Comparison of ENCODE assay signal across 8 cellular contexts in the genomic region with DNA sequence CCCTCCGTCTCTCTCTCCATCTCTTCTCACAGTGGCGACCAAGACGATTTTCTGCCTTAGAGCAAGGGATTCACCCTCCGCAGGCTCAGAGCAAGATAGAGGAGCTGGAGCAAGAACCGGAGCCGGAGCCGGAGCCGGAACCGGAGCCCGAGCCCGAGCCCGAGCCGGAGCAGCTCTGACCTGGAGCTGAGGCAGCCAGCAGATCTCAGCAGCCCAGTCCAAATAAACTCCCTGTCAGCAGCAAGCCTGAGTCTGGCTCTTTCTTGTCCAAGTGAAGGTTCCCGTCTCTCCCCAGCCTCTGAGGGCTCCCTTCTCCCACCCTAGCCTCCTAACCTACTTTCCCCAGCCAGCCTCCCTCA. TPM values are rescaled to one million over a fixed set of nuclear protein-coding genes. Genes with fewer than 3 reads are reported as not detected.
DNase-seq lines count a peak whose midpoint lies in the region; ATAC-seq and TF ChIP-seq lines count a peak whose summit lies in the region.

No MANE protein-coding gene starts in this region.

- no peak overlapping the region for H2BK15ac ChIP-seq in mesenchymal stem cell (ENCODE audit: low read depth, poor library complexity, severe bottlenecking)

- intact Hi-C loops in aorta (cut with DNase I): loop anchor here (2.0 to 10.0 kb wide), 4 partner anchors 25 to 163 kb away; partner anchors contain the start of gene MLF2 (in 1 of the 2)

- peak overlapping the region; percentile 93 for H3K4me2 ChIP-seq in mesenchymal stem cell (ENCODE audit: low read length, poor library complexity, severe bottlenecking)

- no peak overlapping the region for H2AK5ac ChIP-seq in mesenchymal stem cell (ENCODE audit: low read length, severe bottlenecking)

- H3K23ac ChIP-seq in mesenchymal stem cell (ENCODE audit: low read length in 2 of 2): no peak overlapping the region

- no peak for TF ChIP-seq CTCF in GM10266 (IDR thresholded peaks at IDR 0.05; ENCODE audit: control insufficient read depth, insufficient read depth, low read depth, missing control alignments)

- H3K4me1 ChIP-seq in mesenchymal stem cell (ENCODE audit: control insufficient read depth, insufficient read depth, low read depth, low read length): peaks cover 19% of the 10 kb centered on the region
- no peaks in the 10 kb centered on the region for H3K4me1 ChIP-seq in aorta (ENCODE audit: control insufficient read depth in 1 of 2, insufficient read depth in 2 of 2, low read length in 2 of 2)

- peak overlapping the region; percentile 17 for H3K27ac ChIP-seq in mesenchymal stem cell (ENCODE audit: low read length, poor library complexity, severe bottlenecking)
- H3K27ac ChIP-seq in aorta (ENCODE audit: low read depth in 1 of 2, low read length in 2 of 2): peak overlapping the region in 1 of 2 donors; percentile 2

- H4K8ac ChIP-seq in mesenchymal stem cell (ENCODE audit: low read length): peak overlapping the region; percentile 12

- H3K14ac ChIP-seq in mesenchymal stem cell (ENCODE audit: low read length in 2 of 2): no peak overlapping the region

- WGBS in mesenchymal stem cell: 24% methylated on average over 14 of the region's 14 CpGs
- 4 to 6% methylated on average over 14 of the region's 14 CpGs for WGBS in aorta, 2 donors

- no peak overlapping the region for H2BK5ac ChIP-seq in mesenchymal stem cell (ENCODE audit: low read depth, low read length, poor library complexity, severe bottlenecking)

- H3K27me3 ChIP-seq in mesenchymal stem cell (ENCODE audit: control insufficient read depth in 1 of 2, insufficient read depth in 1 of 2, low read length in 2 of 2) (peaks cover 22 to 29% of the 10 kb centered on the region in 2 experiments), aorta (ENCODE audit: control insufficient read depth in 1 of 2, insufficient read depth in 2 of 2, low read length in 1 of 2) (no peaks in the 10 kb centered on the region)

- peak overlapping the region in 1 of 2 experiments; percentile 78 for H3K4me3 ChIP-seq in mesenchymal stem cell (ENCODE audit: insufficient read depth in 1 of 2, low read depth in 1 of 2, low read length in 2 of 2)
- no peak overlapping the region for H3K4me3 ChIP-seq in aorta (ENCODE audit: low read length in 2 of 2)

- H2AFZ ChIP-seq in mesenchymal stem cell (ENCODE audit: low read depth, low read length): no peak overlapping the region

- peak; percentile 48 for DNase-seq in AG20443 (ENCODE audit: low spot score)
- DNase-seq in HuH-7.5 (ENCODE audit: low spot score): peak; percentile 20
- DNase-seq in cerebellar cortex (ENCODE audit: low spot score): peak; percentile 74
- DNase-seq in mesenchymal stem cell: peak; percentile 61
- peak in 1 of 2 donors; percentile 81 for DNase-seq in aorta
- no peak for DNase-seq in GM10266 (ENCODE audit: extremely low spot score)
- DNase-seq in activated gamma-delta T cell (lab: John Stamatoyannopoulos, UW): no peak

- H3K4ac ChIP-seq in mesenchymal stem cell (ENCODE audit: low read depth in 1 of 2, low read length in 2 of 2): peak overlapping the region in 1 of 2 experiments; percentile 65

- no peaks in the 10 kb centered on the region for H3K79me1 ChIP-seq in mesenchymal stem cell (replicated peaks; ENCODE audit: low read length, poor library complexity, severe bottlenecking)

- H4K91ac ChIP-seq in mesenchymal stem cell (ENCODE audit: low read length): no peak overlapping the region

- peak overlapping the region in 1 of 2 experiments; percentile 70 for H2BK12ac ChIP-seq in mesenchymal stem cell (ENCODE audit: low read length in 2 of 2)

- peak; percentile 58 for ATAC-seq in aorta (ENCODE audit: low FRiP score)
- ATAC-seq in GM19324 (IDR thresholded peaks at IDR 0.05; ENCODE audit: low FRiP score, unreplicated experiment): no peak

- peak overlapping the region; percentile 78 for H3K9ac ChIP-seq in mesenchymal stem cell (ENCODE audit: low read length)

- peaks cover 0 to 13% of the 10 kb centered on the region in 2 experiments for H3K36me3 ChIP-seq in mesenchymal stem cell (ENCODE audit: control insufficient read depth in 1 of 2, insufficient read depth in 2 of 2, low read depth in 1 of 2, low read length in 2 of 2)
- no peaks in the 10 kb centered on the region for H3K36me3 ChIP-seq in aorta (ENCODE audit: control insufficient read depth in 1 of 2, insufficient read depth in 2 of 2, low read length in 1 of 2)

- no peaks in the 10 kb centered on the region for H3K9me3 ChIP-seq in mesenchymal stem cell (ENCODE audit: control insufficient read depth, low read length)
- H3K9me3 ChIP-seq in aorta (ENCODE audit: control insufficient read depth, low read length): no peaks in the 10 kb centered on the region

- no peak overlapping the region for H2BK120ac ChIP-seq in mesenchymal stem cell (ENCODE audit: low read depth, low read length)

- H3K18ac ChIP-seq in mesenchymal stem cell (ENCODE audit: low read depth in 1 of 2, low read length in 2 of 2): peak overlapping the region; percentile 11 to 59

RNA-seq across cellular contexts. Expression of gene LAG3, which starts 5.9 kb away (rescaled TPM):
- polyA plus RNA-seq in mesenchymal stem cell (2013, experiment 1 of 2): 0.23 TPM
- 0.23 TPM for polyA plus RNA-seq in mesenchymal stem cell (2013, experiment 2 of 2)
- 1 to 10 TPM; 1.2 to 1.8 TPM for total RNA-seq in aorta
- polyA plus RNA-seq in aorta: 1 to 10 TPM in 1 of 2 donors, under 1 TPM in 1; 0.25 to 2.4 TPM

RNA-seq across cellular contexts. Expression of gene CD4, which starts 11.1 kb away (rescaled TPM):
- polyA plus RNA-seq in mesenchymal stem cell (2013, experiment 1 of 2): 1.8 TPM
- 2.1 TPM for polyA plus RNA-seq in mesenchymal stem cell (2013, experiment 2 of 2)
- total RNA-seq in aorta: 10 to 100 TPM; 20.1 to 40.6 TPM
- 10 to 100 TPM in 1 of 2 donors, 1 to 10 TPM in 1; 2.1 to 14.3 TPM for polyA plus RNA-seq in aorta

RNA-seq across cellular contexts. Expression of gene PTMS, which starts 12.0 kb away (rescaled TPM):
- 525 TPM for polyA plus RNA-seq in mesenchymal stem cell (2013, experiment 1 of 2)
- 500 TPM for polyA plus RNA-seq in mesenchymal stem cell (2013, experiment 2 of 2)
- total RNA-seq in aorta: 100 to 1,000 TPM; 358 to 396 TPM
- 100 to 1,000 TPM; 549 to 584 TPM for polyA plus RNA-seq in aorta

RNA-seq across cellular contexts. Expression of gene MLF2, which starts 25.2 kb away (rescaled TPM):
- polyA plus RNA-seq in mesenchymal stem cell (2013, experiment 1 of 2): 221 TPM
- 224 TPM for polyA plus RNA-seq in mesenchymal stem cell (2013, experiment 2 of 2)
- 100 to 1,000 TPM; 110 to 144 TPM for total RNA-seq in aorta
- 100 to 1,000 TPM; 134 to 141 TPM for polyA plus RNA-seq in aorta

RNA-seq across cellular contexts. Expression of gene GPR162, which starts 43.4 kb away (rescaled TPM):
- polyA plus RNA-seq in mesenchymal stem cell (2013, experiment 1 of 2): 7.7 TPM
- 7.3 TPM for polyA plus RNA-seq in mesenchymal stem cell (2013, experiment 2 of 2)
- total RNA-seq in aorta: 10 to 100 TPM in 1 of 2 donors, 1 to 10 TPM in 1; 4.4 to 16.6 TPM
- polyA plus RNA-seq in aorta: 10 to 100 TPM in 1 of 2 donors, 1 to 10 TPM in 1; 6.0 to 17.2 TPM

Comparison
In these comparisons a context has a peak if more than half of its experiments do, and no peak if none do; other contexts are left out.
1. DNase-seq: peak in AG20443 (single experiment), HuH-7.5 (single experiment), cerebellar cortex (single experiment) and mesenchymal stem cell (single experiment); none in GM10266 (single experiment) and activated gamma-delta T cell (single experiment).